27 cellular contexts compared by ENCODE assay signal in genomic region chr11:14409891-14410290, GRCh38. TPM values are rescaled to one million over a fixed set of nuclear protein-coding genes. Genes with fewer than 3 reads are reported as not detected.
DNase-seq lines count a peak whose midpoint lies in the region; ATAC-seq, FAIRE-seq and TF ChIP-seq lines count a peak whose summit lies in the region.
"Had no signal": no experiment of that assay in that cellular context is flagged by ENCODE, and none has a peak within 500 bp of the region (broad histone marks: within the 10 kb centered on the region; RNA-seq: fewer than 3 reads in every experiment).

No MANE protein-coding gene starts in this region.

- ATAC-seq in PC-3, result 0 out of 2 replicates have a peak, but pooled peaks have one; percentile 3
- ATAC-seq: HepG2 had no signal

- H3K9me2 ChIP-seq in PC-3 (replicated peaks; ENCODE audit: low read length), result no peaks in the 10 kb centered on the region
- H3K9me2 ChIP-seq: SK-N-SH had no signal

- intact Hi-C loops in PC-3 (cut with micrococcal nuclease) (no loop called here), esophagus muscularis mucosa (cut with DNase I) (no loop called here)

- POLR2A ChIA-PET in PC-3 (lab: Charles Lee; ENCODE audit: unreplicated experiment), result no interaction called here

- no peak for FAIRE-seq in bronchial epithelial cell (lab: Jason Lieb, UNC)
- FAIRE-seq: GM12892, GM18507, H54, HepG2, RCC 7860 had no signal

- H3K4me3 ChIP-seq in PC-3 (ENCODE audit: low read length) (no peak overlapping the region), bronchial epithelial cell (ENCODE audit: low read depth, low read length) (no peak overlapping the region), esophagus muscularis mucosa (no peak overlapping the region)
- H3K4me3 ChIP-seq: BLaER1 had no signal

- H3K9me3 ChIP-seq in PC-3 (ENCODE audit: low read length) (no peaks in the 10 kb centered on the region), esophagus muscularis mucosa (no peaks in the 10 kb centered on the region)
- H3K9me3 ChIP-seq: BLaER1, SK-N-SH had no signal

- TF ChIP-seq CTCF in PC-3 (conservative IDR thresholded peaks at IDR 0.05; ENCODE audit: low read depth, low read length), result no peak
- no peak for TF ChIP-seq CTCF in bronchial epithelial cell (IDR thresholded peaks at IDR 0.05; ENCODE audit: insufficient read depth, low read length, severe bottlenecking)
- TF ChIP-seq CTCF in esophagus muscularis mucosa (IDR thresholded peaks at IDR 0.05), result no peak

- DNase-seq in HT1080 (ENCODE audit: low read depth), result peak; percentile 22
- peak; percentile 57 for DNase-seq in PC-3
- peak; percentile 50 for DNase-seq in bronchial epithelial cell (ENCODE audit: low read depth)
- DNase-seq in kidney tubule cell (ENCODE audit: low spot score), result peak; percentile 36
- no peak for DNase-seq in NCI-H1105 (lab: John Stamatoyannopoulos, UW)
- no peak for DNase-seq in NCI-H82 (lab: John Stamatoyannopoulos, UW)
- DNase-seq in DMS 273 treated with DMSO at 0.1 percent for 48 hours (lab: John Stamatoyannopoulos, UW), result no peak
- no peak for DNase-seq in esophagus muscularis mucosa (ENCODE audit: extremely low spot score)
- DNase-seq: Calu3; CD4-positive, alpha-beta memory T cell; HFFc6; Karpas-422; MM.1S; NCI-H1092; NCI-H146; NCI-H2081; NCI-H2171 treated with DMSO at 0.1 percent for 48 hours; NCI-H446 treated with DMSO at 0.1 percent for 48 hours; NCI-H69; SHP77; SK-N-SH had no signal

- 68% methylated on average over 3 of the region's 3 CpGs for WGBS in esophagus muscularis mucosa

- H3K79me2 ChIP-seq in PC-3 (ENCODE audit: low read length), result no peaks in the 10 kb centered on the region

- H3K9ac ChIP-seq in PC-3 (ENCODE audit: low read length), result no peak overlapping the region
- H3K9ac ChIP-seq: BLaER1, SK-N-SH had no signal

- H4K20me1 ChIP-seq in PC-3 (ENCODE audit: low read length), result no peaks in the 10 kb centered on the region
- H4K20me1 ChIP-seq: BLaER1 had no signal

- TF ChIP-seq POLR2A in esophagus muscularis mucosa (IDR thresholded peaks at IDR 0.05; ENCODE audit: low read depth), result no peak

- peak overlapping the region; percentile 52; the same call in 1 of the 2 replicates for H2AFZ ChIP-seq in PC-3 (ENCODE audit: low read length)

- H3K4me1 ChIP-seq in PC-3 (ENCODE audit: insufficient read depth, low read length) (peaks cover 48% of the 10 kb centered on the region), esophagus muscularis mucosa (peaks cover under 1 to 30% (median 23%) of the 10 kb centered on the region in 4 donors)

- CTCF ChIA-PET in PC-3 (lab: Charles Lee), result no interaction called here

- TF ChIP-seq EP300 in esophagus muscularis mucosa (IDR thresholded peaks at IDR 0.05), result no peak

- BruUV-seq in PC-3 (replicated peaks; lab: Mats Ljungman, UMichigan), result no TSS peak

- no peaks in the 10 kb centered on the region for H3F3A ChIP-seq in PC-3 (ENCODE audit: low read length, unreplicated experiment)

- peak overlapping the region; percentile 36 for H3K4me2 ChIP-seq in PC-3 (ENCODE audit: low read length)
- H3K4me2 ChIP-seq: BLaER1, SK-N-SH had no signal

- H3K36me3 ChIP-seq in PC-3 (ENCODE audit: low read depth, low read length) (no peaks in the 10 kb centered on the region), bronchial epithelial cell (ENCODE audit: control insufficient read depth, insufficient read depth, low read length) (no peaks in the 10 kb centered on the region), esophagus muscularis mucosa (no peaks in the 10 kb centered on the region)
- H3K36me3 ChIP-seq: BLaER1 had no signal

- H3K27ac ChIP-seq in PC-3 (ENCODE audit: low read length) (no peak overlapping the region), esophagus muscularis mucosa (replicated peaks in 1 of 4) (no peak overlapping the region)
- H3K27ac ChIP-seq: BLaER1 had no signal

- H3K27me3 ChIP-seq in PC-3 (ENCODE audit: low read length), result no peaks in the 10 kb centered on the region
- no peaks in the 10 kb centered on the region for H3K27me3 ChIP-seq in bronchial epithelial cell (ENCODE audit: control insufficient read depth, insufficient read depth, low read length)
- no peaks in the 10 kb centered on the region for H3K27me3 ChIP-seq in esophagus muscularis mucosa
- H3K27me3 ChIP-seq: BLaER1 had no signal

RNA-seq across cellular contexts. Expression of gene RRAS2, which starts 50.9 kb away (rescaled TPM):
- 80.7 and 93.9 TPM in 2 replicates for total RNA-seq in HT1080 (2014; rRNA removed; shearing (Covaris generic))
- polyA plus RNA-seq in HT1080 (2015; cell fraction: cytosol; rRNA removed), result 105 and 114 TPM in 2 replicates
- 52.5 and 62.1 TPM in 2 replicates for polyA plus RNA-seq in HT1080 (2015; cell fraction: nucleus; rRNA removed)
- total RNA-seq in PC-3 (2014; rRNA removed) (58.6 and 59.7 TPM in 2 replicates), bronchial epithelial cell (169 and 235 TPM in 2 replicates), esophagus muscularis mucosa (10 to 100 TPM; 40.7 to 75.4 (median 58.0) TPM)

Comparison
In these comparisons a context has a peak if more than half of its experiments do, and no peak if none do; other contexts are left out.
1. DNase-seq: peak in HT1080 (single experiment), PC-3 (single experiment), bronchial epithelial cell (single experiment) and kidney tubule cell (single experiment); none in NCI-H1105 (single experiment), NCI-H82 (single experiment), DMS 273 treated with DMSO at 0.1 percent for 48 hours (single experiment) and esophagus muscularis mucosa (single experiment).